ENCODE assay signal across 1 cellular context in genomic region chr9:129823934-129824601, GRCh38.
TF ChIP-seq lines count a peak whose summit lies in the region.

TSS of gene TOR1A (minus strand) at chr9:129824136. CDS start at chr9:129824085, 51 bp downstream.

TF ChIP-seq in K562, 482 proteins besides CTCF, POLR2A, EP300 and RAD21 (continued from another document and continues in another):
- peak in 1 of 2 experiments; percentile 79 for TF ChIP-seq AFF1 (IDR thresholded peaks at IDR 0.05; ENCODE audit: low read depth in 1 of 2, partially characterized antibody in 2 of 2)
- TF ChIP-seq IRF1 (CRISPR knock-in tag; IDR thresholded peaks at IDR 0.05; ENCODE audit: borderline replicate concordance): no peak
- 0 out of 2 replicates have a peak, but pooled peaks have one; percentile 63 for TF ChIP-seq HMGXB4 (CRISPR knock-in tag; IDR thresholded peaks at IDR 0.05)
- peak; percentile 87 for TF ChIP-seq SMAD4 (CRISPR knock-in tag; conservative IDR thresholded peaks at IDR 0.05)
- no peak for TF ChIP-seq ZNF146 (CRISPR knock-in tag; IDR thresholded peaks at IDR 0.05; ENCODE audit: unreplicated experiment)
- TF ChIP-seq HDAC1 (IDR thresholded peaks at IDR 0.05): peak in 1 of 2 experiments; percentile 99; a peak in 3 of 4 replicates
- TF ChIP-seq LCOR (CRISPR knock-in tag; IDR thresholded peaks at IDR 0.05): peak; percentile 73; the same call in 1 of the 2 replicates
- TF ChIP-seq ZNF644 (tag; IDR thresholded peaks at IDR 0.05; ENCODE audit: low read depth): peak; percentile 97
- peak; percentile 99 for TF ChIP-seq ARID4B (CRISPR knock-in tag; IDR thresholded peaks at IDR 0.05)
- peak; percentile 36; the same call in 1 of the 2 replicates for TF ChIP-seq MTA1 (IDR thresholded peaks at IDR 0.05; ENCODE audit: borderline replicate concordance)
- no peak for TF ChIP-seq CBFA2T3 (IDR thresholded peaks at IDR 0.05)
- no peak for TF ChIP-seq ZNF23 (CRISPR knock-in tag; IDR thresholded peaks at IDR 0.05)
- 0 out of 2 replicates have a peak, but pooled peaks have one; percentile 42 for TF ChIP-seq SMARCA4 (IDR thresholded peaks at IDR 0.05)
- TF ChIP-seq ZNF76 (CRISPR knock-in tag; IDR thresholded peaks at IDR 0.05; ENCODE audit: borderline replicate concordance): no peak; the same call in 1 of the 2 replicates
- 0 out of 2 replicates have a peak, but pooled peaks have one; percentile 84 for TF ChIP-seq ZNF584 (CRISPR knock-in tag; IDR thresholded peaks at IDR 0.05; ENCODE audit: low read depth)
- TF ChIP-seq ZNF354B (CRISPR knock-in tag; IDR thresholded peaks at IDR 0.05): no peak
- peak; percentile 64; the same call in 1 of the 2 replicates for TF ChIP-seq E2F3 (CRISPR knock-in tag; IDR thresholded peaks at IDR 0.05)
- peak; percentile 99 for TF ChIP-seq FOXK1 (CRISPR knock-in tag; IDR thresholded peaks at IDR 0.05; ENCODE audit: borderline replicate concordance)
- TF ChIP-seq BCL6 (CRISPR knock-in tag; IDR thresholded peaks at IDR 0.05): no peak; the same call in 1 of the 2 replicates
- peak; percentile 91 for TF ChIP-seq CHD2 (IDR thresholded peaks at IDR 0.05; ENCODE audit: low read depth, low read length)
- TF ChIP-seq PCBP1 (IDR thresholded peaks at IDR 0.05; ENCODE audit: low read depth, low read length, poor library complexity, severe bottlenecking): peak; percentile 48
- peak; percentile 96 for TF ChIP-seq THAP12 (CRISPR knock-in tag; IDR thresholded peaks at IDR 0.05)
- TF ChIP-seq ZNF717 (CRISPR knock-in tag; IDR thresholded peaks at IDR 0.05): no peak
- peak; percentile 66 to 89; a peak in 3 of 4 replicates for TF ChIP-seq NONO (IDR thresholded peaks at IDR 0.05; ENCODE audit: low read depth in 2 of 2, low read length in 1 of 2)
- TF ChIP-seq BRCA1 (IDR thresholded peaks at IDR 0.05): no peak
- no peak for TF ChIP-seq BRCA1 (CRISPR knock-in tag; IDR thresholded peaks at IDR 0.05)
- no peak for TF ChIP-seq SIRT6 (IDR thresholded peaks at IDR 0.05; ENCODE audit: low read depth, low read length)
- TF ChIP-seq ZNF384 (IDR thresholded peaks at IDR 0.05; ENCODE audit: low read depth, low read length): no peak
- peak; percentile 57; the same call in 1 of the 2 replicates for TF ChIP-seq NR1H2 (CRISPR knock-in tag; IDR thresholded peaks at IDR 0.05)
- peak; percentile 93; the same call in 1 of the 2 replicates for TF ChIP-seq ZNF175 (CRISPR knock-in tag; IDR thresholded peaks at IDR 0.05; ENCODE audit: low read depth)
- no peak; the same call in 1 of the 2 replicates for TF ChIP-seq ATF4 (CRISPR knock-in tag; IDR thresholded peaks at IDR 0.05)
- peak; percentile 92 for TF ChIP-seq ZSCAN29 (IDR thresholded peaks at IDR 0.05)
- TF ChIP-seq HCFC1 (IDR thresholded peaks at IDR 0.05; ENCODE audit: low read depth, low read length): peak; percentile 97
- peak in 1 of 2 experiments; percentile 97; a peak in 2 of 4 replicates for TF ChIP-seq CSDE1 (IDR thresholded peaks at IDR 0.05)
- TF ChIP-seq ARID1B (IDR thresholded peaks at IDR 0.05): peak; percentile 55
- peak; percentile 90 for TF ChIP-seq MBD2 (IDR thresholded peaks at IDR 0.05; ENCODE audit: borderline replicate concordance, low read depth)
- TF ChIP-seq E2F1 (CRISPR knock-in tag; IDR thresholded peaks at IDR 0.05): peak; percentile 87
- TF ChIP-seq SP1 (CRISPR knock-in tag; IDR thresholded peaks at IDR 0.05): peak; percentile 99
- TF ChIP-seq PRDM10 (IDR thresholded peaks at IDR 0.05; ENCODE audit: partially characterized antibody): peak; percentile 41
- peak; percentile 89 for TF ChIP-seq CREM (IDR thresholded peaks at IDR 0.05; ENCODE audit: low read depth)
- TF ChIP-seq MYC (IDR thresholded peaks at IDR 0.05; ENCODE audit: low read depth, low read length): peak; percentile 95
- TF ChIP-seq MYC (CRISPR knock-in tag; IDR thresholded peaks at IDR 0.05; ENCODE audit: borderline replicate concordance, low read depth): peak; percentile 79; the same call in 1 of the 2 replicates
- no peak; the same call in 1 of the 2 replicates for TF ChIP-seq NCOA1 (IDR thresholded peaks at IDR 0.05; ENCODE audit: low read depth)
- peak; percentile 90 for TF ChIP-seq FOXP1 (CRISPR knock-in tag; IDR thresholded peaks at IDR 0.05)
- peak; percentile 64 for TF ChIP-seq FIP1L1 (IDR thresholded peaks at IDR 0.05; ENCODE audit: low read depth, low read length, poor library complexity, severe bottlenecking)
